In genomic region chr6:160991411-160992322, GRCh38 we compare ENCODE assay signal across 1 cellular context.
TF ChIP-seq lines count a peak whose summit lies in the region.

Gene MAP3K4, plus strand, starts transcription at chr6:160991769. Its CDS starts 163 bp downstream, at chr6:160991932.

TF ChIP-seq in HEK293, 187 proteins besides CTCF, POLR2A, EP300 and RAD21 (continued from another document):
- no peak for TF ChIP-seq ZBTB49 (tag by site-specific recombination; IDR thresholded peaks at IDR 0.05; ENCODE audit: low read depth)
- no peak for TF ChIP-seq ZNF621 (tag by site-specific recombination; IDR thresholded peaks at IDR 0.05)
